In the genomic region with DNA sequence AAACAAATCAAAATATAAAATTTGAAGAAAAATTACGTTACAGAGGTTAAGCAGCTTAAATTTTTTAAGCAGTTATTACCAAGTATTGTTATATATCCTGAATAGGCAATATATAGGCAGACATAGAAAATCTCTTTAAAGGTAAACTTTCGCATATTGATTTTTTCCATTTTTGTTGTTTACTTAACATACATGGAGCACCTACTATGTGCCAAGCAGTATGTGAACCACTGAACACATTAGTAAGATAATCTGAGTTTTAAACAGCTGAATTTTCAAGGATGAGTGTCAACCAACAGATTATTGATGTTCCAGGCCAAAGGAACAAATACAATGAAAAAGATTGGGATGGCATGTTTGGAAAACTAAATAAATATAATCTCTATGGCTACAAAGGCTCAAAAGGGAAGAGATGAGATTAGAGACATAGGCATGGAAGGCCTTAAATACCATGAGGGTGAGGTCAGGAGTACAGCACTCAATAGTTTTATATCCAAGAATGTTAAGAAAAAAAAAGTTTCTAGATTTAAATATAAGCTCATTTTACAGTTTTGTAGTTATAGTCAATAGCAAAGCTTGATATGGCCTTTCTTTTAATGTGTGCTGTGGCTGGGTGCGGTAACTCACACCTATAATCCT, we compare ENCODE assay signal across 28 cellular contexts.
DNase-seq lines count a peak whose midpoint lies in the region; ATAC-seq and TF ChIP-seq lines count a peak whose summit lies in the region.
"Had no signal": no experiment of that assay in that cellular context is flagged by ENCODE, and none has a peak within 500 bp of the region (broad histone marks: within the 10 kb centered on the region; RNA-seq: fewer than 3 reads in every experiment).

No MANE protein-coding gene starts in this region.

- ATAC-seq in HG03025 (IDR thresholded peaks at IDR 0.05; ENCODE audit: low FRiP score, unreplicated experiment) = no peak
- ATAC-seq: stimulated activated memory B cell treated with anti-CD40 and anti-IgM and Interleukin-4, amounts not matched to agents 10 μg/mL and 1 μg/mL and 100 μg/mL, for 72 hours had no signal

- WGBS in GM23248 (ENCODE audit: low coverage in 1 of 2, low lambda C conversion rate in 2 of 2, missing lambda C conversion rate in 2 of 2), 2 experiments = 95 to 99% methylated on average over 3 of the region's 3 CpGs
- WGBS in mesenchymal stem cell = no CpG with 5 or more reads among the region's 3 CpGs

- H2BK15ac ChIP-seq in mesenchymal stem cell (ENCODE audit: low read depth, poor library complexity, severe bottlenecking) = no peak overlapping the region

- H3K36me3 ChIP-seq in GM23248 (ENCODE audit: low read depth) = 0 out of 2 replicates have a peak, but pooled peaks cover 4% of the 10 kb centered on the region
- H3K36me3 ChIP-seq in mesenchymal stem cell (ENCODE audit: control insufficient read depth in 1 of 2, insufficient read depth in 2 of 2, low read depth in 1 of 2, low read length in 2 of 2) = no peaks in the 10 kb centered on the region
- H3K36me3 ChIP-seq: breast epithelium, vagina had no signal

- H3K9me3 ChIP-seq in GM23248 (ENCODE audit: low read depth) = no peaks in the 10 kb centered on the region
- H3K9me3 ChIP-seq in mesenchymal stem cell (ENCODE audit: control insufficient read depth, low read length) = no peaks in the 10 kb centered on the region
- H3K9me3 ChIP-seq: breast epithelium, testis, vagina had no signal

- no peaks in the 10 kb centered on the region for H3K79me2 ChIP-seq in GM23248 (ENCODE audit: insufficient read depth)

- no peaks in the 10 kb centered on the region for H3K9me2 ChIP-seq in GM23248 (ENCODE audit: insufficient read depth)

- TF ChIP-seq CTCF in astrocyte of the spinal cord (IDR thresholded peaks at IDR 0.05; ENCODE audit: low read depth, low read length) (no peak), nephron progenitor cell (IDR thresholded peaks at IDR 0.05) (no peak)

- H3K4me2 ChIP-seq in GM23248 (ENCODE audit: unreplicated experiment) (peak overlapping the region; percentile 2), mesenchymal stem cell (ENCODE audit: low read length, poor library complexity, severe bottlenecking) (no peak overlapping the region)

- peaks cover 18% of the 10 kb centered on the region for H3K79me1 ChIP-seq in mesenchymal stem cell (replicated peaks; ENCODE audit: low read length, poor library complexity, severe bottlenecking)

- H2BK5ac ChIP-seq in mesenchymal stem cell (ENCODE audit: low read depth, low read length, poor library complexity, severe bottlenecking) = no peak overlapping the region

- no peaks in the 10 kb centered on the region for H3K27me3 Mint-ChIP-seq in nephron progenitor cell (ENCODE audit: low read depth, poor library complexity)
- H3K27me3 Mint-ChIP-seq: activated B cell treated with CpG ODN at 0.5 μM for 24 hours; dendritic cell treated with granulocyte-macrophage colony-stimulating factor and Interleukin-4, amounts not matched to agents 40 ng/mL and 50 ng/mL, for 4 days; progenitor cell of endocrine pancreas; stimulated activated memory B cell treated with anti-CD40 and anti-IgM and Interleukin-4, amounts not matched to agents 10 μg/mL and 1 μg/mL and 100 μg/mL, for 72 hours had no signal

- H3K14ac ChIP-seq in mesenchymal stem cell (ENCODE audit: low read length in 2 of 2) = no peak overlapping the region

- no peak overlapping the region for H3K4ac ChIP-seq in mesenchymal stem cell (ENCODE audit: low read depth in 1 of 2, low read length in 2 of 2)

- no peaks in the 10 kb centered on the region for H3K36me3 Mint-ChIP-seq in nephron progenitor cell (ENCODE audit: low read depth)
- H3K36me3 Mint-ChIP-seq: stimulated activated memory B cell treated with anti-CD40 and anti-IgM and Interleukin-4, amounts not matched to agents 10 μg/mL and 1 μg/mL and 100 μg/mL, for 72 hours had no signal

- H3K4me1 Mint-ChIP-seq in nephron progenitor cell = peaks cover 14% of the 10 kb centered on the region

- H3K9ac ChIP-seq in GM23248 (no peak overlapping the region), mesenchymal stem cell (ENCODE audit: low read length) (no peak overlapping the region)

- in situ Hi-C loops in GM23248 (cut with MboI) (no loop called here), astrocyte of the spinal cord (cut with HindIII; ENCODE audit: low sequenced_read_pairs) (no loop called here)

- no peak overlapping the region for H3K27ac Mint-ChIP-seq in nephron progenitor cell
- H3K27ac Mint-ChIP-seq: activated B cell treated with CpG ODN at 0.5 μM for 24 hours; dendritic cell treated with granulocyte-macrophage colony-stimulating factor and Interleukin-4, amounts not matched to agents 40 ng/mL and 50 ng/mL, for 4 days; progenitor cell of endocrine pancreas; stimulated activated memory B cell treated with anti-CD40 and anti-IgM and Interleukin-4, amounts not matched to agents 10 μg/mL and 1 μg/mL and 100 μg/mL, for 72 hours had no signal

- no peak overlapping the region for H3K23ac ChIP-seq in mesenchymal stem cell (ENCODE audit: low read length in 2 of 2)

- H4K91ac ChIP-seq in mesenchymal stem cell (ENCODE audit: low read length) = no peak overlapping the region

- no peaks in the 10 kb centered on the region for H4K20me1 ChIP-seq in GM23248 (ENCODE audit: insufficient read depth)

- no peak overlapping the region for H2AK5ac ChIP-seq in mesenchymal stem cell (ENCODE audit: low read length, severe bottlenecking)

- no peak overlapping the region for H3K4me3 Mint-ChIP-seq in nephron progenitor cell
- H3K4me3 Mint-ChIP-seq: activated B cell treated with CpG ODN at 0.5 μM for 24 hours; dendritic cell treated with granulocyte-macrophage colony-stimulating factor and Interleukin-4, amounts not matched to agents 40 ng/mL and 50 ng/mL, for 4 days; neural crest cell; stimulated activated memory B cell treated with anti-CD40 and anti-IgM and Interleukin-4, amounts not matched to agents 10 μg/mL and 1 μg/mL and 100 μg/mL, for 72 hours had no signal

- H3K27me3 ChIP-seq in GM23248 (replicated peaks; ENCODE audit: insufficient read depth) (no peaks in the 10 kb centered on the region), mesenchymal stem cell (ENCODE audit: control insufficient read depth in 1 of 2, insufficient read depth in 1 of 2, low read length in 2 of 2) (no peaks in the 10 kb centered on the region)
- H3K27me3 ChIP-seq: breast epithelium, testis, vagina had no signal

- no peaks in the 10 kb centered on the region for H3F3A ChIP-seq in GM23248 (ENCODE audit: insufficient read depth)

- H4K8ac ChIP-seq in mesenchymal stem cell (ENCODE audit: low read length) = no peak overlapping the region

- DNase-seq in AG20443 (ENCODE audit: low spot score) = peak; percentile 26
- DNase-seq in GM23248 = peak; percentile 56
- peak; percentile 36 for DNase-seq in astrocyte of the spinal cord (ENCODE audit: low read depth, low spot score)
- DNase-seq in mesenchymal stem cell = peak; percentile 15
- DNase-seq in NK-92 treated with Interleukin-12 subunit alpha and Interleukin-12 subunit beta, amount 100 ng/mL, for 24 hours (lab: John Stamatoyannopoulos, UW) = no peak
- DNase-seq in nephron progenitor cell = no peak
- DNase-seq: activated B cell treated with CpG ODN at 0.5 μM for 24 hours; activated CD4-positive, alpha-beta T cell treated with anti-CD3 and anti-CD28 coated beads, Interleukin-2, amount 50 U/mL, for 4 hours; activated CD8-positive, alpha-beta memory T cell treated with anti-CD3 and anti-CD28 coated beads, Interleukin-2, amount 50 U/mL, for 48 hours; activated effector memory CD4-positive, alpha-beta T cell treated with Interleukin-2 at 50 U/mL for 16 hours; DMS79; GOT3; hippocampal formation; KG1; MV-4-11; NCI-H2171; NCI-H526 treated with DMSO at 0.1 percent for 48 hours; stimulated activated CD4-positive, alpha-beta T cell treated with anti-CD3 and anti-CD28 coated beads, Interleukin-1b, Interleukin-23, amount 100 ng/mL, for 48 hours; T-helper 9 cell; testis had no signal

- H3K27ac ChIP-seq in GM23248 (no peak overlapping the region; the same call in 1 of the 2 replicates), mesenchymal stem cell (ENCODE audit: low read length, poor library complexity, severe bottlenecking) (no peak overlapping the region)
- H3K27ac ChIP-seq: breast epithelium, RWPE1, testis, vagina had no signal

- no peak overlapping the region for H2AFZ ChIP-seq in GM23248
- H2AFZ ChIP-seq in mesenchymal stem cell (ENCODE audit: low read depth, low read length) = no peak overlapping the region

- H3K18ac ChIP-seq in mesenchymal stem cell (ENCODE audit: low read depth in 1 of 2, low read length in 2 of 2) = no peak overlapping the region

- H2BK120ac ChIP-seq in mesenchymal stem cell (ENCODE audit: low read depth, low read length) = no peak overlapping the region

- no peak overlapping the region for H2BK12ac ChIP-seq in mesenchymal stem cell (ENCODE audit: low read length in 2 of 2)

- H3K4me1 ChIP-seq in GM23248 (ENCODE audit: insufficient read depth) = peaks cover 12% of the 10 kb centered on the region
- no peaks in the 10 kb centered on the region for H3K4me1 ChIP-seq in mesenchymal stem cell (ENCODE audit: control insufficient read depth, insufficient read depth, low read depth, low read length)
- H3K4me1 ChIP-seq: breast epithelium, testis, vagina had no signal

- H3K4me3 ChIP-seq in GM23248 (no peak overlapping the region), astrocyte of the spinal cord (ENCODE audit: low read depth, low read length) (no peak overlapping the region), mesenchymal stem cell (ENCODE audit: insufficient read depth in 1 of 2, low read depth in 1 of 2, low read length in 2 of 2) (no peak overlapping the region)
- H3K4me3 ChIP-seq: breast epithelium, testis, vagina had no signal

- no peaks in the 10 kb centered on the region for H3K9me3 Mint-ChIP-seq in nephron progenitor cell
- H3K9me3 Mint-ChIP-seq: activated B cell treated with CpG ODN at 0.5 μM for 24 hours; dendritic cell treated with granulocyte-macrophage colony-stimulating factor and Interleukin-4, amounts not matched to agents 40 ng/mL and 50 ng/mL, for 4 days; stimulated activated memory B cell treated with anti-CD40 and anti-IgM and Interleukin-4, amounts not matched to agents 10 μg/mL and 1 μg/mL and 100 μg/mL, for 72 hours had no signal

Comparison
In these comparisons a context has a peak if more than half of its experiments do, and no peak if none do; other contexts are left out.
1. DNase-seq: peak in AG20443 (single experiment), GM23248 (single experiment), astrocyte of the spinal cord (single experiment) and mesenchymal stem cell (single experiment); none in NK-92 treated with Interleukin-12 subunit alpha and Interleukin-12 subunit beta, amount 100 ng/mL, for 24 hours (single experiment) and nephron progenitor cell (single experiment).